1 cellular context compared by ENCODE assay signal in genomic region chr3:32502944-32503286, GRCh38.
TF ChIP-seq lines count a peak whose summit lies in the region.

No MANE protein-coding gene starts in this region.

TF ChIP-seq in H1, 55 proteins besides CTCF, POLR2A, EP300 and RAD21 (continued from another document):
- TF ChIP-seq, protein P1, sequence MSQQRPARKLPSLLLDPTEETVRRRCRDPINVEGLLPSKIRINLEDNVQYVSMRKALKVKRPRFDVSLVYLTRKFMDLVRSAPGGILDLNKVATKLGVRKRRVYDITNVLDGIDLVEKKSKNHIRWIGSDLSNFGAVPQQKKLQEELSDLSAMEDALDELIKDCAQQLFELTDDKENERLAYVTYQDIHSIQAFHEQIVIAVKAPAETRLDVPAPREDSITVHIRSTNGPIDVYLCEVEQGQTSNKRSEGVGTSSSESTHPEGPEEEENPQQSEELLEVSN (IDR thresholded peaks at IDR 0.05), result no peak
- TF ChIP-seq BACH1 (IDR thresholded peaks at IDR 0.05; ENCODE audit: low read length) (no peak), SIRT6 (IDR thresholded peaks at IDR 0.05; ENCODE audit: low read length) (no peak)
